1 cellular context compared by ENCODE assay signal in genomic region chr1:7902478-7903084, GRCh38.
TF ChIP-seq lines count a peak whose summit lies in the region.

No MANE protein-coding gene starts in this region.

TF ChIP-seq in GM12878, 131 proteins besides CTCF, POLR2A, EP300 and RAD21 (continued from another document):
- TF ChIP-seq SKIL (IDR thresholded peaks at IDR 0.05; ENCODE audit: low read depth, poor library complexity, severe bottlenecking) (no peak), YBX1 (IDR thresholded peaks at IDR 0.05) (no peak), EGR1 (IDR thresholded peaks at IDR 0.05; ENCODE audit: borderline replicate concordance in 1 of 2, low read depth in 2 of 2, low read length in 2 of 2) (no peak)
TF ChIP-seq in GM12878: peak in this region for 8.
